10 cellular contexts compared by ENCODE assay signal in the genomic region with DNA sequence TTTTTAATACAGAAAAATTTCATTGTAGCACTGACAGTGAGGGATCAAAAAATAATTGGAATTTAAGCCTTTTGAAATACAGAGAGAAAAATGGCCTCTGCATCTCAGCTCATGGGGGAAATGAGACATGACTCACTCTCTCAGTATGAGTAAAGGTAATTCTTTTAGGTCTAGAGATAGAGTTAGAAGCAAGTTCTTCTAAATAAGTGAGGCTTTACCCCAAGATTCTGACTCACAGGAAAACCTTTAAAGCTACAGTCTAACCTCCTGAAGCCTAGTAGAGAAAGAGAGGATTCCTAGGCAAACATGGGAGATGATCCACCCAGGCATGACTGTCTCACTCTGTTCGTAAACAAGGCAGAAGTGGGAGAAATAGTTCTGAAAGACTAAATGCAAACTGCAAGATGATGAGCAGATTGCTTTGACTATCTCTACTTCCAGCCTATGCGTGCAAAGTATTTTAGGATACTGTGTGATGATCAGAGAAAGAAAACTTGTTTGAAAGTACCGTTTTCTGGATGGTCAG.
DNase-seq lines count a peak whose midpoint lies in the region; ATAC-seq, FAIRE-seq and TF ChIP-seq lines count a peak whose summit lies in the region.
"Had no signal": no experiment of that assay in that cellular context is flagged by ENCODE, and none has a peak within 500 bp of the region (broad histone marks: within the 10 kb centered on the region; RNA-seq: fewer than 3 reads in every experiment).

No MANE protein-coding gene starts in this region.

- no peaks in the 10 kb centered on the region for H3K79me2 ChIP-seq in keratinocyte (ENCODE audit: control insufficient read depth, insufficient read depth, low read length)

- no peak overlapping the region for H2AFZ ChIP-seq in keratinocyte (ENCODE audit: control insufficient read depth, low read length)

- H3K9me1 ChIP-seq in keratinocyte (ENCODE audit: control insufficient read depth, extremely low read depth, insufficient read depth, low read length), result no peaks in the 10 kb centered on the region

- TF ChIP-seq CTCF in keratinocyte (optimal IDR thresholded peaks at IDR 0.05 in 1 of 3, IDR thresholded peaks at IDR 0.05 in 1 of 3, conservative IDR thresholded peaks at IDR 0.05 in 1 of 3; ENCODE audit: extremely low read depth in 1 of 3, insufficient read depth in 2 of 3, low read length in 3 of 3), result no peak

- peak; percentile 9 for FAIRE-seq in keratinocyte (lab: Jason Lieb, UNC)

- DNase-seq in keratinocyte (ENCODE audit: low read depth, low spot score) (peak; percentile 30), right cardiac atrium (no peak), ecto neural progenitor cell (ENCODE audit: low spot score) (no peak), SW 1271 (lab: John Stamatoyannopoulos, UW) (no peak)
- no peak for DNase-seq in stimulated activated CD8-positive, alpha-beta memory T cell treated with anti-CD3 and anti-CD28 coated beads, Interleukin-4, amount 100 ng/mL, for 48 hours

- H3K36me3 ChIP-seq in keratinocyte (ENCODE audit: control insufficient read depth in 2 of 2, extremely low read depth in 1 of 2, insufficient read depth in 2 of 2, low read length in 2 of 2), result no peaks in the 10 kb centered on the region

- intact Hi-C loops in right cardiac atrium (cut with DNase I), result no loop called here

- H3K9me3 ChIP-seq in keratinocyte (ENCODE audit: control insufficient read depth, low read depth, low read length) (no peaks in the 10 kb centered on the region), right cardiac atrium (ENCODE audit: control insufficient read depth, low read length) (no peaks in the 10 kb centered on the region)

- no peak overlapping the region for H3K4me2 ChIP-seq in keratinocyte (ENCODE audit: control insufficient read depth, extremely low read depth, insufficient read depth, low read depth, low read length)

- peak; percentile 99 for ATAC-seq in GM18498 (IDR thresholded peaks at IDR 0.05; ENCODE audit: unreplicated experiment)
- ATAC-seq in GM21717 (IDR thresholded peaks at IDR 0.05; ENCODE audit: unreplicated experiment), result peak; percentile 99
- peak; percentile 99 for ATAC-seq in HG03565 (IDR thresholded peaks at IDR 0.05; ENCODE audit: unreplicated experiment)
- no peak for ATAC-seq in right cardiac atrium
- ATAC-seq: Panc1 had no signal

- H3K27me3 ChIP-seq in keratinocyte (ENCODE audit: control insufficient read depth, extremely low read depth, insufficient read depth, low read length) (no peaks in the 10 kb centered on the region), right cardiac atrium (ENCODE audit: control insufficient read depth, insufficient read depth) (no peaks in the 10 kb centered on the region)

- H3K9ac ChIP-seq in keratinocyte (ENCODE audit: control insufficient read depth, extremely low read depth, insufficient read depth, low read length), result no peak overlapping the region

- H4K20me1 ChIP-seq in keratinocyte (ENCODE audit: control insufficient read depth, extremely low read depth, insufficient read depth, low read length), result no peaks in the 10 kb centered on the region

- H3K4me3 ChIP-seq in keratinocyte (ENCODE audit: control insufficient read depth in 2 of 3, extremely low read depth in 1 of 3, insufficient read depth in 2 of 3, low read depth in 1 of 3, low read length in 3 of 3) (no peak overlapping the region), right cardiac atrium (ENCODE audit: low read length) (no peak overlapping the region)
- H3K4me3 ChIP-seq: lung had no signal

- H3K27ac ChIP-seq in keratinocyte (ENCODE audit: control insufficient read depth, insufficient read depth, low read length) (no peak overlapping the region), right cardiac atrium (ENCODE audit: low read length) (no peak overlapping the region)

- peaks cover 10% of the 10 kb centered on the region for H3K4me1 ChIP-seq in keratinocyte (ENCODE audit: control insufficient read depth, extremely low read depth, insufficient read depth, low read length)
- no peaks in the 10 kb centered on the region for H3K4me1 ChIP-seq in right cardiac atrium (ENCODE audit: control insufficient read depth, insufficient read depth, low read length)

- dilution Hi-C loops in keratinocyte (cut with MboI; ENCODE audit: extremely low pct_ligation_motif_present, low sequenced_read_pairs), result no loop called here

- 87% methylated on average over 3 of the region's 3 CpGs for WGBS in right cardiac atrium

Comparison
In these comparisons a context has a peak if more than half of its experiments do, and no peak if none do; other contexts are left out.
1. ATAC-seq: peak in GM18498 (single experiment), GM21717 (single experiment) and HG03565 (single experiment); none in right cardiac atrium (0 of 2).